ENCODE assay signal across 1 cellular context in the genomic region with DNA sequence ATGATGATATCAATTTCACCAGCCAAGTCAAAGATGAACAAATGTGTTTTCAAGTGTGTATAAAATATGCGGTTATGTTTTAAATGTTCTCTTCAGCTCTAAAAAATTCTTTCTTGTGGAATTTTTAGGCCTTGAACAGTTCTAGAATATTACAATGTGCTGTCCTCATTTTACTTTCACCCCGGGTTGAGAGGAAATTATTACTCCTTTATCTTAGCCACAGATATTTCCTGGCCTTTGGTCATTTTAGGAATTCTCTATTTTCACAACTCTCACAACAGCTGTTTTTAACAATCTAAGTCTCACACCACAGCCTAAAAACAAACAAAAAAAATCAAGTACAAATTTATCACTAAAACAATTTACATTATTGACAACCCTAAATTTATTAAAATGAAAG.
TF ChIP-seq lines count a peak whose summit lies in the region.

No MANE protein-coding gene starts in this region.

TF ChIP-seq in GM12878, 131 proteins besides CTCF, POLR2A, EP300 and RAD21 (continued from another document):
- TF ChIP-seq CHD1 (IDR thresholded peaks at IDR 0.05; ENCODE audit: low read depth, low read length) (no peak), GATAD2B (conservative IDR thresholded peaks at IDR 0.05; ENCODE audit: low read depth) (no peak), SIN3A (IDR thresholded peaks at IDR 0.05; ENCODE audit: low read depth, low read length) (no peak), MAX (IDR thresholded peaks at IDR 0.05; ENCODE audit: low read depth, low read length) (no peak), RFX5 (IDR thresholded peaks at IDR 0.05; ENCODE audit: low read depth, low read length) (no peak), IRF4 (IDR thresholded peaks at IDR 0.05; ENCODE audit: low read depth, low read length) (no peak), ATF3 (IDR thresholded peaks at IDR 0.05; ENCODE audit: borderline replicate concordance, extremely low read depth, low read depth, low read length) (no peak), ATF7 (IDR thresholded peaks at IDR 0.05; ENCODE audit: low read depth) (no peak), ZBTB33 (IDR thresholded peaks at IDR 0.05) (no peak)
- TF ChIP-seq, protein P1, sequence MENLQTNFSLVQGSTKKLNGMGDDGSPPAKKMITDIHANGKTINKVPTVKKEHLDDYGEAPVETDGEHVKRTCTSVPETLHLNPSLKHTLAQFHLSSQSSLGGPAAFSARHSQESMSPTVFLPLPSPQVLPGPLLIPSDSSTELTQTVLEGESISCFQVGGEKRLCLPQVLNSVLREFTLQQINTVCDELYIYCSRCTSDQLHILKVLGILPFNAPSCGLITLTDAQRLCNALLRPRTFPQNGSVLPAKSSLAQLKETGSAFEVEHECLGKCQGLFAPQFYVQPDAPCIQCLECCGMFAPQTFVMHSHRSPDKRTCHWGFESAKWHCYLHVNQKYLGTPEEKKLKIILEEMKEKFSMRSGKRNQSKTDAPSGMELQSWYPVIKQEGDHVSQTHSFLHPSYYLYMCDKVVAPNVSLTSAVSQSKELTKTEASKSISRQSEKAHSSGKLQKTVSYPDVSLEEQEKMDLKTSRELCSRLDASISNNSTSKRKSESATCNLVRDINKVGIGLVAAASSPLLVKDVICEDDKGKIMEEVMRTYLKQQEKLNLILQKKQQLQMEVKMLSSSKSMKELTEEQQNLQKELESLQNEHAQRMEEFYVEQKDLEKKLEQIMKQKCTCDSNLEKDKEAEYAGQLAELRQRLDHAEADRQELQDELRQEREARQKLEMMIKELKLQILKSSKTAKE (IDR thresholded peaks at IDR 0.05; ENCODE audit: low read depth, poor library complexity, severe bottlenecking), result no peak
- TF ChIP-seq, protein P2, sequence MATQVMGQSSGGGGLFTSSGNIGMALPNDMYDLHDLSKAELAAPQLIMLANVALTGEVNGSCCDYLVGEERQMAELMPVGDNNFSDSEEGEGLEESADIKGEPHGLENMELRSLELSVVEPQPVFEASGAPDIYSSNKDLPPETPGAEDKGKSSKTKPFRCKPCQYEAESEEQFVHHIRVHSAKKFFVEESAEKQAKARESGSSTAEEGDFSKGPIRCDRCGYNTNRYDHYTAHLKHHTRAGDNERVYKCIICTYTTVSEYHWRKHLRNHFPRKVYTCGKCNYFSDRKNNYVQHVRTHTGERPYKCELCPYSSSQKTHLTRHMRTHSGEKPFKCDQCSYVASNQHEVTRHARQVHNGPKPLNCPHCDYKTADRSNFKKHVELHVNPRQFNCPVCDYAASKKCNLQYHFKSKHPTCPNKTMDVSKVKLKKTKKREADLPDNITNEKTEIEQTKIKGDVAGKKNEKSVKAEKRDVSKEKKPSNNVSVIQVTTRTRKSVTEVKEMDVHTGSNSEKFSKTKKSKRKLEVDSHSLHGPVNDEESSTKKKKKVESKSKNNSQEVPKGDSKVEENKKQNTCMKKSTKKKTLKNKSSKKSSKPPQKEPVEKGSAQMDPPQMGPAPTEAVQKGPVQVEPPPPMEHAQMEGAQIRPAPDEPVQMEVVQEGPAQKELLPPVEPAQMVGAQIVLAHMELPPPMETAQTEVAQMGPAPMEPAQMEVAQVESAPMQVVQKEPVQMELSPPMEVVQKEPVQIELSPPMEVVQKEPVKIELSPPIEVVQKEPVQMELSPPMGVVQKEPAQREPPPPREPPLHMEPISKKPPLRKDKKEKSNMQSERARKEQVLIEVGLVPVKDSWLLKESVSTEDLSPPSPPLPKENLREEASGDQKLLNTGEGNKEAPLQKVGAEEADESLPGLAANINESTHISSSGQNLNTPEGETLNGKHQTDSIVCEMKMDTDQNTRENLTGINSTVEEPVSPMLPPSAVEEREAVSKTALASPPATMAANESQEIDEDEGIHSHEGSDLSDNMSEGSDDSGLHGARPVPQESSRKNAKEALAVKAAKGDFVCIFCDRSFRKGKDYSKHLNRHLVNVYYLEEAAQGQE (IDR thresholded peaks at IDR 0.05; ENCODE audit: low read depth, low read length), result no peak
- TF ChIP-seq, protein P3, sequence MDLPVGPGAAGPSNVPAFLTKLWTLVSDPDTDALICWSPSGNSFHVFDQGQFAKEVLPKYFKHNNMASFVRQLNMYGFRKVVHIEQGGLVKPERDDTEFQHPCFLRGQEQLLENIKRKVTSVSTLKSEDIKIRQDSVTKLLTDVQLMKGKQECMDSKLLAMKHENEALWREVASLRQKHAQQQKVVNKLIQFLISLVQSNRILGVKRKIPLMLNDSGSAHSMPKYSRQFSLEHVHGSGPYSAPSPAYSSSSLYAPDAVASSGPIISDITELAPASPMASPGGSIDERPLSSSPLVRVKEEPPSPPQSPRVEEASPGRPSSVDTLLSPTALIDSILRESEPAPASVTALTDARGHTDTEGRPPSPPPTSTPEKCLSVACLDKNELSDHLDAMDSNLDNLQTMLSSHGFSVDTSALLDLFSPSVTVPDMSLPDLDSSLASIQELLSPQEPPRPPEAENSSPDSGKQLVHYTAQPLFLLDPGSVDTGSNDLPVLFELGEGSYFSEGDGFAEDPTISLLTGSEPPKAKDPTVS (IDR thresholded peaks at IDR 0.05; ENCODE audit: low read depth, low read length), result no peak
